Comparison of ENCODE assay signal across 16 cellular contexts in genomic region chr17:52159159-52159809, GRCh38. TPM values are rescaled to one million over a fixed set of nuclear protein-coding genes. Genes with fewer than 3 reads are reported as not detected.
DNase-seq lines count a peak whose midpoint lies in the region; ATAC-seq and TF ChIP-seq lines count a peak whose summit lies in the region.
"Had no signal": no experiment of that assay in that cellular context is flagged by ENCODE, and none has a peak within 500 bp of the region (broad histone marks: within the 10 kb centered on the region; RNA-seq: fewer than 3 reads in every experiment).

No MANE protein-coding gene starts in this region.

- peak overlapping the region in 1 of 2 experiments; percentile 42; a peak in 1 of 4 replicates for H3K4me3 ChIP-seq in SK-N-SH (ENCODE audit: low read depth in 2 of 2, low read length in 1 of 2)
- no peak overlapping the region for H3K4me3 ChIP-seq in OCI-LY7 (ENCODE audit: low read depth, low read length, poor library complexity, severe bottlenecking)
- no peak overlapping the region for H3K4me3 ChIP-seq in brain microvascular endothelial cell (ENCODE audit: low read depth, low read length)
- H3K4me3 ChIP-seq: transverse colon had no signal

- no TSS peak for BruUV-seq in OCI-LY7 (replicated peaks; lab: Mats Ljungman, UMichigan)

- CTCF ChIA-PET in SK-N-SH (lab: Yijun Ruan, JAX) (interaction anchor here (0.7 to 5.7 kb wide), 9 partner anchors 12 to 989 kb away, joined by 3 to 39 read pairs (median 3); no protein-coding TSS in a partner anchor), OCI-LY7 (lab: Charles Lee; ENCODE audit: unreplicated experiment) (no interaction called here)

- H3K4me3 Mint-ChIP-seq in mesothelial cell of epicardium = peak overlapping the region; percentile 50

- H2AFZ ChIP-seq in SK-N-SH (ENCODE audit: low read depth) (no peak overlapping the region), OCI-LY7 (ENCODE audit: low read length) (no peak overlapping the region)

- 6% methylated on average over 29 of the region's 29 CpGs for WGBS in SK-N-SH (ENCODE audit: low lambda C conversion rate)

- intact Hi-C loops in OCI-LY7 (cut with micrococcal nuclease; ENCODE audit: unreplicated experiment) = no loop called here

- H3K27me3 ChIP-seq in SK-N-SH (ENCODE audit: insufficient read depth) = peaks cover 28% of the 10 kb centered on the region
- H3K27me3 ChIP-seq in brain microvascular endothelial cell (replicated peaks) = peaks cover 23% of the 10 kb centered on the region

- no peaks in the 10 kb centered on the region for H3F3A ChIP-seq in SK-N-SH (replicated peaks; ENCODE audit: insufficient read depth)

- POLR2A ChIA-PET in SK-N-SH (lab: Yijun Ruan, JAX) = no interaction called here
- POLR2A ChIA-PET in OCI-LY7 (lab: Charles Lee) = no interaction called here

- ATAC-seq in SK-N-SH treated with all-trans-retinoic acid at 6 μM for 48 hours (no peak), HG02973 (IDR thresholded peaks at IDR 0.05; ENCODE audit: unreplicated experiment) (no peak)
- ATAC-seq: Panc1 had no signal

- H3K79me2 ChIP-seq in SK-N-SH (ENCODE audit: insufficient read depth) = no peaks in the 10 kb centered on the region
- H3K79me2 ChIP-seq in OCI-LY7 (ENCODE audit: insufficient read depth, low read depth, low read length) = no peaks in the 10 kb centered on the region

- no peaks in the 10 kb centered on the region for H3K9me3 ChIP-seq in SK-N-SH
- H3K9me3 ChIP-seq in OCI-LY7 (ENCODE audit: low read length) = no peaks in the 10 kb centered on the region
- H3K9me3 ChIP-seq: transverse colon had no signal

- no peak for TF ChIP-seq EP300 in SK-N-SH (IDR thresholded peaks at IDR 0.05; ENCODE audit: borderline replicate concordance in 1 of 2, low read depth in 1 of 2, low read length in 1 of 2)

- H3K27me3 Mint-ChIP-seq in mesothelial cell of epicardium (ENCODE audit: low read depth) = peaks cover 90% of the 10 kb centered on the region

- DNase-seq in SK-N-SH (peak; percentile 62), mesothelial cell of epicardium (ENCODE audit: low spot score in 2 of 2, unreplicated experiment in 2 of 2) (no peak), epidermal melanocyte (ENCODE audit: insufficient read length, low spot score) (no peak), OCI-LY7 (ENCODE audit: low spot score) (no peak), brain microvascular endothelial cell (no peak)
- DNase-seq: ACHN; effector CD8-positive, alpha-beta T cell; NCI-H1048; NCI-H226; transverse colon had no signal

- no peaks in the 10 kb centered on the region; the same call in 1 of the 2 replicates for H3K9me2 ChIP-seq in SK-N-SH
- H3K9me2 ChIP-seq in OCI-LY7 (ENCODE audit: insufficient read depth, low read length) = no peaks in the 10 kb centered on the region

- H3K4me2 ChIP-seq in SK-N-SH (no peak overlapping the region), OCI-LY7 (ENCODE audit: low read length) (no peak overlapping the region)

- H3K36me3 ChIP-seq in SK-N-SH (replicated peaks in 1 of 2; ENCODE audit: control insufficient read depth in 1 of 2, insufficient read depth in 2 of 2, low read length in 1 of 2) = no peaks in the 10 kb centered on the region
- no peaks in the 10 kb centered on the region for H3K36me3 ChIP-seq in OCI-LY7 (ENCODE audit: insufficient read depth, low read length)
- no peaks in the 10 kb centered on the region for H3K36me3 ChIP-seq in brain microvascular endothelial cell (replicated peaks)
- H3K36me3 ChIP-seq: transverse colon had no signal

- H3K9me3 Mint-ChIP-seq in mesothelial cell of epicardium = peaks cover 5% of the 10 kb centered on the region

- H3K27ac ChIP-seq in SK-N-SH (ENCODE audit: low read depth in 2 of 2, low read length in 1 of 2) = no peak overlapping the region
- H3K27ac ChIP-seq in cingulate gyrus (ENCODE audit: low read depth, low read length) = peak overlapping the region; percentile 10
- no peak overlapping the region for H3K27ac ChIP-seq in OCI-LY7 (ENCODE audit: low read depth, low read length, poor library complexity, severe bottlenecking)
- no peak overlapping the region for H3K27ac ChIP-seq in brain microvascular endothelial cell
- H3K27ac ChIP-seq: transverse colon had no signal

- H3K36me3 Mint-ChIP-seq in mesothelial cell of epicardium = no peaks in the 10 kb centered on the region

- in situ Hi-C loops in brain microvascular endothelial cell (cut with HindIII; ENCODE audit: low pct_ligation_motif_present, low sequenced_read_pairs) = no loop called here

- H3K4me1 ChIP-seq in SK-N-SH (ENCODE audit: control insufficient read depth in 1 of 2, insufficient read depth in 2 of 2, low read depth in 1 of 2, low read length in 1 of 2) (peaks cover 0 to 17% of the 10 kb centered on the region in 2 experiments; a peak in 1 of 4 replicates), OCI-LY7 (ENCODE audit: insufficient read depth, low read length, poor library complexity, severe bottlenecking) (no peaks in the 10 kb centered on the region)
- H3K4me1 ChIP-seq: transverse colon had no signal

- H4K20me1 ChIP-seq in SK-N-SH (ENCODE audit: insufficient read depth) (no peaks in the 10 kb centered on the region), OCI-LY7 (ENCODE audit: insufficient read depth, low read length) (no peaks in the 10 kb centered on the region)

- no peak for TF ChIP-seq CTCF in SK-N-SH (IDR thresholded peaks at IDR 0.05)
- no peak for TF ChIP-seq CTCF in mesothelial cell of epicardium (IDR thresholded peaks at IDR 0.05; ENCODE audit: unreplicated experiment)
- no peak for TF ChIP-seq CTCF in OCI-LY7 (conservative IDR thresholded peaks at IDR 0.05; ENCODE audit: low read length)
- no peak for TF ChIP-seq CTCF in brain microvascular endothelial cell (IDR thresholded peaks at IDR 0.05; ENCODE audit: low read depth, low read length, missing control alignments)

- H3K9ac ChIP-seq in SK-N-SH = no peak overlapping the region

- TF ChIP-seq RAD21 in SK-N-SH (IDR thresholded peaks at IDR 0.05; ENCODE audit: low read length) = no peak

- no peak overlapping the region for H3K27ac Mint-ChIP-seq in mesothelial cell of epicardium

- H3K4me1 Mint-ChIP-seq in mesothelial cell of epicardium = peaks cover 12% of the 10 kb centered on the region

TF ChIP-seq in SK-N-SH, 30 proteins besides CTCF, POLR2A, EP300 and RAD21:
- TF ChIP-seq REST (IDR thresholded peaks at IDR 0.05; ENCODE audit: low read depth, low read length) (no peak), MXI1 (IDR thresholded peaks at IDR 0.05; ENCODE audit: low read depth, low read length) (no peak)

TF ChIP-seq in SK-N-SH treated with all-trans-retinoic acid at 6 μM for 48 hours, 23 proteins besides CTCF, POLR2A, EP300 and RAD21:
- TF ChIP-seq ZC3H10 (CRISPR knock-in tag; IDR thresholded peaks at IDR 0.05) (no peak), ISL1 (CRISPR knock-in tag; IDR thresholded peaks at IDR 0.05) (no peak), CSDC2 (CRISPR knock-in tag; IDR thresholded peaks at IDR 0.05) (no peak), CREB5 (CRISPR knock-in tag; IDR thresholded peaks at IDR 0.05; ENCODE audit: low read depth) (no peak), OSR1 (CRISPR knock-in tag; IDR thresholded peaks at IDR 0.05) (no peak), TCF4 (CRISPR knock-in tag; IDR thresholded peaks at IDR 0.05; ENCODE audit: borderline replicate concordance) (no peak), GLIS3 (CRISPR knock-in tag; IDR thresholded peaks at IDR 0.05) (no peak), ESRRG (CRISPR knock-in tag; IDR thresholded peaks at IDR 0.05) (no peak)

RNA-seq across cellular contexts. Expression of gene CA10, which starts 0.8 kb away (rescaled TPM):
- not detected in 2 replicates for polyA plus RNA-seq in SK-N-SH (2012; rRNA removed)
- 0.03 and 0.04 TPM in 2 replicates for polyA plus RNA-seq in SK-N-SH (2012; cell fraction: cytosol; rRNA removed)
- polyA plus RNA-seq in SK-N-SH (2012; cell fraction: nucleus; rRNA removed) = not detected in 2 replicates
- total RNA-seq in mesothelial cell of epicardium = 0.20 to 0.29 TPM (median 0.29 TPM) in 3 replicates
- total RNA-seq in OCI-LY7 (2014; rRNA removed; shearing (Covaris generic)) = not detected in 2 replicates
- total RNA-seq in OCI-LY7 (2022) = not detected in 2 replicates
- total RNA-seq: activated CD8-positive, alpha-beta memory T cell treated with anti-CD3 and anti-CD28 coated beads for 36 hours; fibroblast of villous mesenchyme had no signal
